ENCODE assay signal across 37 cellular contexts in the genomic region with DNA sequence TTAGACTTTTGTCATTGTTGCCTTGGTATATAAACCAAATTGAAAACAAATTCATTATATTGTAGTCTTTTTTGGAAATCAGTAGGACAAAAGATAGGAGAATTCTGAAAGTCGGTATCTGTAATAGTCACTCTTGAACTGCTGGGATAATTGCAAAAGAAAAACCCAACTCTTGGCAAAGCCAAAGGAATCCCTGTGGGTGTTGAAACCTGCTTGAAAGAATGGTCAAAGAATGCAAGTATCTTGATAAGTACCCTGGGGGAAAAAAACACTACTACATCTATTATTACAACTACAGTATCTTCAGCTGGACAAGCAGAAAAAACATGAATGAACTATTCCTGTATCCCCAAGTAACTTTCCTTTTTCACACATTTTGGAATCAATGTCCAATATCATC. TPM values are rescaled to one million over a fixed set of nuclear protein-coding genes. Genes with fewer than 3 reads are reported as not detected.
"Had no signal": no experiment of that assay in that cellular context is flagged by ENCODE, and none has a peak within 500 bp of the region (broad histone marks: within the 10 kb centered on the region; RNA-seq: fewer than 3 reads in every experiment).

No MANE protein-coding gene starts in this region.

- H3K27me3 ChIP-seq: ascending aorta, body of pancreas, Peyer's patch, SJSA1 had no signal

- H3K4me3 ChIP-seq: ascending aorta, body of pancreas, MG63, Peyer's patch, SJSA1 had no signal

- H3K9ac ChIP-seq: SK-N-SH had no signal

- H3K4me3 Mint-ChIP-seq: activated CD4-positive, alpha-beta T cell treated with anti-CD3 and anti-CD28 coated beads for 36 hours; activated CD4-positive, alpha-beta T cell treated with anti-CD3 and anti-CD28 coated beads, Interleukin-2, amount 10 ng/mL, durations not matched to agents 7 days and 5 days; activated CD8-positive, alpha-beta T cell treated with anti-CD3 and anti-CD28 coated beads, Interleukin-2, amount 10 ng/mL, durations not matched to agents 7 days and 5 days; activated T-cell treated with anti-CD3 and anti-CD28 coated beads, Interleukin-2, amount 50 U/mL, for 24 hours; IgD-negative memory B cell; T-helper 1 cell treated with Interleukin-12 subunit alpha and Interleukin-12 subunit beta and Interleukin-4 antibody, amounts not matched to agents 30 μg/mL and 1 μg/mL, for 36 hours; T-helper 2 cell treated with Interferon-gamma antibody and Interleukin-4, amounts not matched to agents 5 μg/mL and 100 μg/mL, for 36 hours; WTC11 had no signal

- H3K36me3 Mint-ChIP-seq: activated naive CD4-positive, alpha-beta T cell treated with anti-CD3 and anti-CD28 coated beads, Interleukin-2, amount 50 U/mL, for 72 hours; WTC11 had no signal

- H3K27me3 Mint-ChIP-seq: IgD-negative memory B cell had no signal

- H3K9me3 Mint-ChIP-seq: activated CD4-positive, alpha-beta T cell treated with anti-CD3 and anti-CD28 coated beads, Interleukin-2, amount 10 ng/mL, durations not matched to agents 7 days and 5 days; activated naive CD4-positive, alpha-beta T cell treated with anti-CD3 and anti-CD28 coated beads, Interleukin-2, amount 50 U/mL, for 72 hours; activated T-cell treated with anti-CD3 and anti-CD28 coated beads, Interleukin-2, amount 50 U/mL, for 24 hours; activated T-helper 2 cell treated with anti-CD3 and anti-CD28 coated beads, Interferon-gamma antibody, Interleukin-2, Interleukin-4, amounts not matched to agents 10 μg/mL and 5 μg/mL and 100 μg/mL, durations not matched to agents 14 hours and 24 hours and 36 hours; T-helper 1 cell treated with Interleukin-12 subunit alpha and Interleukin-12 subunit beta and Interleukin-4 antibody, amounts not matched to agents 30 μg/mL and 1 μg/mL, for 36 hours; T-helper 2 cell treated with Interferon-gamma antibody and Interleukin-4, amounts not matched to agents 5 μg/mL and 100 μg/mL, for 36 hours; WTC11 had no signal

- ATAC-seq: activated CD4-positive, alpha-beta T cell treated with anti-CD3 and anti-CD28 coated beads for 36 hours; activated CD4-positive, CD25-positive, alpha-beta regulatory T cell treated with anti-CD3 and anti-CD28 coated beads, Interleukin-2, amount 50 U/mL, for 24 hours; activated CD8-positive, alpha-beta T cell treated with anti-CD3 and anti-CD28 coated beads, Interleukin-2, amount 10 ng/mL, durations not matched to agents 7 days and 5 days; activated naive CD4-positive, alpha-beta T cell treated with anti-CD3 and anti-CD28 coated beads, Interleukin-2, amount 50 U/mL, for 72 hours; body of pancreas; PC-3; WTC11 had no signal

- H3K4me1 Mint-ChIP-seq: activated CD4-positive, alpha-beta T cell treated with anti-CD3 and anti-CD28 coated beads for 36 hours; activated CD4-positive, alpha-beta T cell treated with anti-CD3 and anti-CD28 coated beads, Interleukin-2, amount 10 ng/mL, durations not matched to agents 7 days and 5 days; IgD-negative memory B cell; WTC11 had no signal

- H3K4me1 ChIP-seq: ascending aorta, body of pancreas, Peyer's patch, SJSA1 had no signal

- DNase-seq: activated CD4-positive, alpha-beta T cell treated with anti-CD3 and anti-CD28 coated beads for 36 hours; activated CD4-positive, alpha-beta T cell treated with anti-CD3 and anti-CD28 coated beads, Interleukin-2, amount 10 ng/mL, durations not matched to agents 7 days and 5 days; activated CD4-positive, alpha-beta T cell treated with anti-CD3 and anti-CD28 coated beads, Interleukin-2, amount 50 U/mL, for 48 hours; activated CD8-positive, alpha-beta T cell treated with anti-CD3 and anti-CD28 coated beads, Interleukin-2, amount 10 ng/mL, durations not matched to agents 7 days and 5 days; activated gamma-delta T cell; activated naive CD4-positive, alpha-beta T cell treated with Interleukin-2 at 50 U/mL for 16 hours; activated T-cell treated with anti-CD3 and anti-CD28 coated beads, Interleukin-2, amount 50 U/mL, for 24 hours; amniotic stem cell; body of pancreas; cerebellar nuclear complex; Karpas-422; KBM-7; MG63; NCI-H1048; NCI-H1105 treated with DMSO at 0.1 percent for 48 hours; NCI-H1436; NCI-H1930; NCI-H2081 treated with DMSO at 0.1 percent for 48 hours; NCI-H510A; NCI-H526; NCI-H748 treated with DMSO at 0.1 percent for 48 hours; NK-92 treated with Interleukin-12 subunit alpha and Interleukin-12 subunit beta, amount 100 ng/mL, for 24 hours; PC-3; Peyer's patch; RPMI8226; SHP77 treated with DMSO at 0.1 percent for 48 hours; SK-N-SH had no signal

- H3K27ac Mint-ChIP-seq: activated CD4-positive, alpha-beta T cell treated with anti-CD3 and anti-CD28 coated beads for 36 hours; activated CD4-positive, alpha-beta T cell treated with anti-CD3 and anti-CD28 coated beads, Interleukin-2, amount 10 ng/mL, durations not matched to agents 7 days and 5 days; activated CD8-positive, alpha-beta T cell treated with anti-CD3 and anti-CD28 coated beads, Interleukin-2, amount 10 ng/mL, durations not matched to agents 7 days and 5 days; activated naive CD4-positive, alpha-beta T cell treated with anti-CD3 and anti-CD28 coated beads, Interleukin-2, amount 50 U/mL, for 72 hours; activated T-cell treated with anti-CD3 and anti-CD28 coated beads, Interleukin-2, amount 50 U/mL, for 24 hours; activated T-helper 2 cell treated with anti-CD3 and anti-CD28 coated beads, Interferon-gamma antibody, Interleukin-2, Interleukin-4, amounts not matched to agents 10 μg/mL and 5 μg/mL and 100 μg/mL, durations not matched to agents 14 hours and 24 hours and 36 hours; IgD-negative memory B cell; T-helper 1 cell treated with Interleukin-12 subunit alpha and Interleukin-12 subunit beta and Interleukin-4 antibody, amounts not matched to agents 30 μg/mL and 1 μg/mL, for 36 hours; T-helper 2 cell treated with Interferon-gamma antibody and Interleukin-4, amounts not matched to agents 5 μg/mL and 100 μg/mL, for 36 hours; WTC11 had no signal

- H3K36me3 ChIP-seq: ascending aorta, MG63, Peyer's patch, SJSA1 had no signal

- H3K9me3 ChIP-seq: ascending aorta, body of pancreas, MG63, Peyer's patch, SJSA1, SK-N-SH had no signal

- H3K27ac ChIP-seq: ascending aorta, body of pancreas, Peyer's patch, SJSA1 had no signal

RNA-seq across cellular contexts. Expression of gene FAM237A, which starts 7.3 kb away (rescaled TPM):
- total RNA-seq: activated CD4-positive, alpha-beta T cell treated with anti-CD3 and anti-CD28 coated beads for 36 hours; activated CD4-positive, alpha-beta T cell treated with anti-CD3 and anti-CD28 coated beads, Interleukin-2, amount 10 ng/mL, durations not matched to agents 7 days and 5 days; activated CD8-positive, alpha-beta T cell treated with anti-CD3 and anti-CD28 coated beads, Interleukin-2, amount 10 ng/mL, durations not matched to agents 7 days and 5 days; activated naive CD4-positive, alpha-beta T cell treated with anti-CD3 and anti-CD28 coated beads, Interleukin-2, amount 50 U/mL, for 72 hours; activated T-helper 2 cell treated with anti-CD3 and anti-CD28 coated beads, Interferon-gamma antibody, Interleukin-2, Interleukin-4, amounts not matched to agents 10 μg/mL and 5 μg/mL and 100 μg/mL, durations not matched to agents 14 hours and 24 hours and 36 hours; ascending aorta; body of pancreas; bronchial epithelial cell; PC-3; Peyer's patch; SJSA1; WTC11 had no signal
- polyA plus RNA-seq: IgD-negative memory B cell, SK-N-SH had no signal
